Comparison of ENCODE assay signal across 16 cellular contexts in the genomic region with DNA sequence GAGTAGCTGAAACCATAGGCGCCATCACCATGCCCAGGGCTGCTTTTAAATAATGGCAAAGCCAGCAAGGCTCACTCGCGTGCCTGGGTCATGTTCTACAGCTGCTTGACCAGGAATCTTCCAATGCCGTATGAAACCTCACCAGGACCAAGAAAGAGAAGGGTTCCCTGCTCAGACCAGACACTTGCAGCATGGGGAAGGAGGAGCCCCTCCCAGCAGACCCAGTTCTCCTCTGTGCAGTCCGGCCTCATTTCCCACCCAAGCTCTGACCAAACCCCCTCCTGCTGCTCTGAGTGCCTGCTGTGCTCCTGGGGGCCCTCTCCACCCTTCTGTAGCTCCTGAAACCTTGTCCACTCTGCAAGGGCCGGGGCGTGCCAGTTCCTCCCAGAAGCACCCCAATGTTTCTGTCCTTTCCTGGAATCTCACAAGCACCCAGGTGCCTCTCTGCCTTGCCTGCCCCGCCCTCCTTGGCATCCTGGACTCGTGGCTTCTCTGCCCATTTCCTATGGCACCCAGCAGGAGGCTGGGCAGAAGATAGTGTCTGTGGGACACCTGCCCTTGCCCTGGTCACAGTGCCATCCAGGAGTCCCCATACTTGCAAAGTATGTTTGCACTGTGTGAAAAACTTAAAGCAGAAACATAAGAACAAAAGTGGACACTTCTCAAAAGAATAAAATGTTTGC. TPM values are rescaled to one million over a fixed set of nuclear protein-coding genes. Genes with fewer than 3 reads are reported as not detected.
"Had no signal": no experiment of that assay in that cellular context is flagged by ENCODE, and none has a peak within 500 bp of the region (broad histone marks: within the 10 kb centered on the region; RNA-seq: fewer than 3 reads in every experiment).

No MANE protein-coding gene starts in this region.

- DNase-seq: activated B cell treated with CpG ODN at 0.5 μM for 24 hours; activated CD4-positive, alpha-beta T cell treated with anti-CD3 and anti-CD28 coated beads for 48 hours; activated naive CD4-positive, alpha-beta T cell treated with Interleukin-2 at 50 U/mL for 16 hours; activated naive CD8-positive, alpha-beta T cell treated with anti-CD3 and anti-CD28 coated beads, Interleukin-2, amount 50 U/mL, for 24 hours; cerebellar nuclear complex; foreskin melanocyte; heart left ventricle; left cardiac atrium; occipital lobe; right lobe of liver had no signal

- H3K27ac ChIP-seq: ascending aorta, breast epithelium, epithelial cell of prostate, heart left ventricle, right lobe of liver, thoracic aorta had no signal

- H3K4me1 ChIP-seq: ascending aorta, breast epithelium, heart left ventricle had no signal

- H3K9me3 ChIP-seq: ascending aorta, breast epithelium, heart left ventricle, right lobe of liver, thoracic aorta had no signal

- H3K27me3 ChIP-seq: ascending aorta, breast epithelium, heart left ventricle, right lobe of liver had no signal

- H3K4me3 ChIP-seq: ascending aorta, breast epithelium, heart left ventricle, right lobe of liver, thoracic aorta had no signal

- H3K36me3 ChIP-seq: breast epithelium, right lobe of liver had no signal

- FAIRE-seq: urothelium cell line had no signal

RNA-seq across cellular contexts. Expression of a gene that starts 6.8 kb away (rescaled TPM):
- total RNA-seq: ascending aorta, heart left ventricle, pulmonary artery endothelial cell had no signal
